12 cellular contexts compared by ENCODE assay signal in the genomic region with DNA sequence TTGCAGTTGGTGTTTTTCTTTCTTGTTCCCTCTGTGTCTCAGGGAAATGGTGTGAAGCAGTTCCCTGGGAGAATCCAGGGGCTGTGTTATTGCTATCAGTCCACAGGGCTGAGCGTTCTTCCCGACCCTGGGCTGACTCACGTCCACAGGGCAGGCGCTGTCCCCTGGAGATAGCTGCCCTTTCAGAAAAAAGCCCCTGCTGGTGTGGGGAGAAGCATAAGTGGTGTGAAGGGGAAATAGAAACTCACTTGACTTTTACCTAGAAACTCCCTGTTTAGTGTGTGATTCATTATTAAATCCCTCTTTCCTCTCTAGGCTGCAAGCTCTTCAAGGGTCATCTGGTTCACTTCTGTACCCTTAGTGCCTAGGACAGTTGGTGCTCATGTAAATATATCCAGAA.
DNase-seq lines count a peak whose midpoint lies in the region; ATAC-seq and TF ChIP-seq lines count a peak whose summit lies in the region.
"Had no signal": no experiment of that assay in that cellular context is flagged by ENCODE, and none has a peak within 500 bp of the region (broad histone marks: within the 10 kb centered on the region; RNA-seq: fewer than 3 reads in every experiment).

No MANE protein-coding gene starts in this region.

- ATAC-seq in GM19395 (IDR thresholded peaks at IDR 0.05; ENCODE audit: unreplicated experiment) (peak; percentile 65), HG02981 (IDR thresholded peaks at IDR 0.05; ENCODE audit: unreplicated experiment) (peak; percentile 46)
- ATAC-seq in naive thymus-derived CD8-positive, alpha-beta T cell: no peak
- ATAC-seq: CD8-positive, alpha-beta T cell had no signal

- H3K36me3 Mint-ChIP-seq in naive thymus-derived CD8-positive, alpha-beta T cell: no peaks in the 10 kb centered on the region
- H3K36me3 Mint-ChIP-seq: CD8-positive, alpha-beta T cell had no signal

- peak; percentile 40 for DNase-seq in GM10266 (ENCODE audit: extremely low spot score)
- peak; percentile 79 for DNase-seq in amniotic epithelial cell (ENCODE audit: low read depth)
- DNase-seq in lower leg skin (ENCODE audit: low spot score in 2 of 2): no peak
- no peak for DNase-seq in naive thymus-derived CD8-positive, alpha-beta T cell
- no peak for DNase-seq in HPDE6-E6E7 (ENCODE audit: extremely low spot score)
- no peak for DNase-seq in NCI-H2029 treated with DMSO at 0.1 percent for 48 hours (lab: John Stamatoyannopoulos, UW)
- DNase-seq: CD8-positive, alpha-beta T cell; endodermal cell; MV-4-11; transverse colon had no signal

- no peak overlapping the region for H3K4me3 ChIP-seq in lower leg skin (ENCODE audit: low read depth, poor library complexity, severe bottlenecking)
- H3K4me3 ChIP-seq: transverse colon had no signal

- POLR2A ChIA-PET in naive thymus-derived CD8-positive, alpha-beta T cell (lab: Charles Lee): no interaction called here

- intact Hi-C loops in lower leg skin (cut with DNase I; ENCODE audit: low total_unique reads): no loop called here

- no peaks in the 10 kb centered on the region for H3K27me3 Mint-ChIP-seq in naive thymus-derived CD8-positive, alpha-beta T cell

- TF ChIP-seq CTCF in GM10266 (IDR thresholded peaks at IDR 0.05; ENCODE audit: control insufficient read depth, insufficient read depth, low read depth, missing control alignments) (no peak), lower leg skin (IDR thresholded peaks at IDR 0.05) (no peak)

- no peak for TF ChIP-seq POLR2A in lower leg skin (IDR thresholded peaks at IDR 0.05)

- no peak overlapping the region for H3K4me3 Mint-ChIP-seq in naive thymus-derived CD8-positive, alpha-beta T cell
- H3K4me3 Mint-ChIP-seq: CD8-positive, alpha-beta T cell; endodermal cell had no signal

- no peaks in the 10 kb centered on the region for H3K9me3 Mint-ChIP-seq in naive thymus-derived CD8-positive, alpha-beta T cell
- H3K9me3 Mint-ChIP-seq: CD8-positive, alpha-beta T cell; endodermal cell had no signal

- no peak overlapping the region for H3K27ac Mint-ChIP-seq in naive thymus-derived CD8-positive, alpha-beta T cell
- H3K27ac Mint-ChIP-seq: CD8-positive, alpha-beta T cell; endodermal cell had no signal

- peaks cover 0 to 15% (median 0%) of the 10 kb centered on the region in 4 donors for H3K4me1 Mint-ChIP-seq in naive thymus-derived CD8-positive, alpha-beta T cell

- WGBS in lower leg skin, 2 donors: 63 to 83% methylated on average over 4 of the region's 4 CpGs

Comparison
In these comparisons a context has a peak if more than half of its experiments do, and no peak if none do; other contexts are left out.
1. DNase-seq: peak in GM10266 (single experiment) and amniotic epithelial cell (single experiment); none in lower leg skin (0 of 2), naive thymus-derived CD8-positive, alpha-beta T cell (0 of 10), HPDE6-E6E7 (single experiment) and NCI-H2029 treated with DMSO at 0.1 percent for 48 hours (single experiment).
2. ATAC-seq: peak in GM19395 (single experiment) and HG02981 (single experiment); none in naive thymus-derived CD8-positive, alpha-beta T cell (0 of 2).